In the genomic region with DNA sequence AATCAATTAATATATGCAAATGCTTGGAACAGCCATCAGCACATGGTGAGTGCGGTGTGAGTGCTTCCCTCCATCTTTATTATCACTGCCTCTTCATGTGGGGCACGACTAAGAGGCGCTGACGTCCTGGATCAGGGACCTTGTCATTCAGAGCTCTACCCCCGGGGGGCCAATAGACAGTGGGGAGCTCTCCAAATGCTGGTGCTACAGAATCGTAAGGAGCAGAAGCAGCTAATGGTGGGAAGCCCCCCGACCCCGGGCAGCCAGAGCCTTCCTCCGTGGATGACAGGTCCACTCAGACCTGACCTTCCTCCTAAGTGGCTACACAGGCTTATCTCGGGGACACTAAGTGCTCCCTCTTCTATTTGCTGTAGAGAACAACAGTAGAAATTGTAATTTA, we compare ENCODE assay signal across 2 cellular contexts.
TF ChIP-seq lines count a peak whose summit lies in the region.

No MANE protein-coding gene starts in this region.

TF ChIP-seq in SK-N-SH, 30 proteins besides CTCF, POLR2A, EP300 and RAD21:
- TF ChIP-seq, protein P1, sequence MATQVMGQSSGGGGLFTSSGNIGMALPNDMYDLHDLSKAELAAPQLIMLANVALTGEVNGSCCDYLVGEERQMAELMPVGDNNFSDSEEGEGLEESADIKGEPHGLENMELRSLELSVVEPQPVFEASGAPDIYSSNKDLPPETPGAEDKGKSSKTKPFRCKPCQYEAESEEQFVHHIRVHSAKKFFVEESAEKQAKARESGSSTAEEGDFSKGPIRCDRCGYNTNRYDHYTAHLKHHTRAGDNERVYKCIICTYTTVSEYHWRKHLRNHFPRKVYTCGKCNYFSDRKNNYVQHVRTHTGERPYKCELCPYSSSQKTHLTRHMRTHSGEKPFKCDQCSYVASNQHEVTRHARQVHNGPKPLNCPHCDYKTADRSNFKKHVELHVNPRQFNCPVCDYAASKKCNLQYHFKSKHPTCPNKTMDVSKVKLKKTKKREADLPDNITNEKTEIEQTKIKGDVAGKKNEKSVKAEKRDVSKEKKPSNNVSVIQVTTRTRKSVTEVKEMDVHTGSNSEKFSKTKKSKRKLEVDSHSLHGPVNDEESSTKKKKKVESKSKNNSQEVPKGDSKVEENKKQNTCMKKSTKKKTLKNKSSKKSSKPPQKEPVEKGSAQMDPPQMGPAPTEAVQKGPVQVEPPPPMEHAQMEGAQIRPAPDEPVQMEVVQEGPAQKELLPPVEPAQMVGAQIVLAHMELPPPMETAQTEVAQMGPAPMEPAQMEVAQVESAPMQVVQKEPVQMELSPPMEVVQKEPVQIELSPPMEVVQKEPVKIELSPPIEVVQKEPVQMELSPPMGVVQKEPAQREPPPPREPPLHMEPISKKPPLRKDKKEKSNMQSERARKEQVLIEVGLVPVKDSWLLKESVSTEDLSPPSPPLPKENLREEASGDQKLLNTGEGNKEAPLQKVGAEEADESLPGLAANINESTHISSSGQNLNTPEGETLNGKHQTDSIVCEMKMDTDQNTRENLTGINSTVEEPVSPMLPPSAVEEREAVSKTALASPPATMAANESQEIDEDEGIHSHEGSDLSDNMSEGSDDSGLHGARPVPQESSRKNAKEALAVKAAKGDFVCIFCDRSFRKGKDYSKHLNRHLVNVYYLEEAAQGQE (IDR thresholded peaks at IDR 0.05; ENCODE audit: low read depth, low read length) = 0 out of 2 replicates have a peak, but pooled peaks have one; percentile 32
- TF ChIP-seq MXI1 (IDR thresholded peaks at IDR 0.05; ENCODE audit: low read depth, low read length) = no peak

TF ChIP-seq in SK-N-SH treated with all-trans-retinoic acid at 6 μM for 48 hours, 23 proteins besides CTCF, POLR2A, EP300 and RAD21 (continued from another document):
- TF ChIP-seq BACH2 (CRISPR knock-in tag; IDR thresholded peaks at IDR 0.05; ENCODE audit: borderline replicate concordance) = no peak
